ENCODE assay signal across 8 cellular contexts in genomic region chr12:47773062-47773857, GRCh38. TPM values are rescaled to one million over a fixed set of nuclear protein-coding genes. Genes with fewer than 3 reads are reported as not detected.
DNase-seq lines count a peak whose midpoint lies in the region; ATAC-seq, FAIRE-seq and TF ChIP-seq lines count a peak whose summit lies in the region.

Gene SLC48A1 (plus strand): TSS chr12:47773238. CDS start chr12:47773305, 67 bp downstream.

- peak; percentile 42 to 58 for TF ChIP-seq POLR2A in Peyer's patch (IDR thresholded peaks at IDR 0.05)

- H3K27me3 ChIP-seq in Peyer's patch (no peaks in the 10 kb centered on the region), neutrophil (no peaks in the 10 kb centered on the region)

- no peaks in the 10 kb centered on the region for H3K36me3 ChIP-seq in Peyer's patch
- H3K36me3 ChIP-seq in neutrophil = no peaks in the 10 kb centered on the region

- H3K4me3 ChIP-seq in Peyer's patch (peak within 1 kb of the TSS; percentile 90 to 100 (median 98)), neutrophil (ENCODE audit: low read depth in 1 of 2, low read length in 1 of 2) (peak within 1 kb of the TSS; percentile 71 to 78)

- FAIRE-seq in frontal cortex (lab: Jason Lieb, UNC) = no peak

- TF ChIP-seq CTCF in Peyer's patch (IDR thresholded peaks at IDR 0.05) (peak in 4 of 6 experiments; percentile 35 to 58 (median 42)), neutrophil (IDR thresholded peaks at IDR 0.05) (peak; percentile 50)

- peaks cover 0 to 33% (median 5%) of the 10 kb centered on the region in 4 donors for H3K4me1 ChIP-seq in Peyer's patch
- peaks cover 59 to 60% of the 10 kb centered on the region in 2 experiments for H3K4me1 ChIP-seq in neutrophil (ENCODE audit: control insufficient read depth in 1 of 2, insufficient read depth in 1 of 2, low read depth in 1 of 2, low read length in 1 of 2)

- ATAC-seq in GM19372 (IDR thresholded peaks at IDR 0.05; ENCODE audit: low read depth, unreplicated experiment) (peak; percentile 77), HG03520 (IDR thresholded peaks at IDR 0.05; ENCODE audit: unreplicated experiment) (peak; percentile 73)

- H3K9me3 ChIP-seq in Peyer's patch = no peaks in the 10 kb centered on the region
- no peaks in the 10 kb centered on the region for H3K9me3 ChIP-seq in neutrophil

- DNase-seq in COLO668 (lab: John Stamatoyannopoulos, UW; ENCODE audit: unreplicated experiment) = peak; percentile 83
- DNase-seq in Peyer's patch = peak; percentile 75 to 90 (median 86)
- DNase-seq in activated gamma-delta T cell treated with Interleukin-2 at 50 U/mL for 16 hours = peak; percentile 65
- DNase-seq in frontal cortex (ENCODE audit: low spot score in 2 of 2) = peak; percentile 92
- peak in 44 of 49 donors; percentile 30 to 88 (median 63) for DNase-seq in substantia nigra (lab: John Stamatoyannopoulos, UW)

- H3K27ac ChIP-seq in Peyer's patch (peak within 1 kb of the TSS; percentile 80 to 89 (median 88)), neutrophil (peak within 1 kb of the TSS; percentile 88), substantia nigra (ENCODE audit: low read depth, low read length, poor library complexity, severe bottlenecking) (peak within 1 kb of the TSS; percentile 99)

RNA-seq across cellular contexts. Expression of gene SLC48A1, which starts in this region (rescaled TPM):
- total RNA-seq in Peyer's patch (10 to 100 TPM; 14.9 to 21.5 (median 15.9) TPM), frontal cortex (8.6 TPM)

Comparison
In these comparisons a context has a peak if more than half of its experiments do, and no peak if none do; other contexts are left out.
1. Peak in every context shown above with its lines: DNase-seq, ATAC-seq, H3K4me3 ChIP-seq and H3K27ac ChIP-seq.